ENCODE assay signal across 19 cellular contexts in the genomic region with DNA sequence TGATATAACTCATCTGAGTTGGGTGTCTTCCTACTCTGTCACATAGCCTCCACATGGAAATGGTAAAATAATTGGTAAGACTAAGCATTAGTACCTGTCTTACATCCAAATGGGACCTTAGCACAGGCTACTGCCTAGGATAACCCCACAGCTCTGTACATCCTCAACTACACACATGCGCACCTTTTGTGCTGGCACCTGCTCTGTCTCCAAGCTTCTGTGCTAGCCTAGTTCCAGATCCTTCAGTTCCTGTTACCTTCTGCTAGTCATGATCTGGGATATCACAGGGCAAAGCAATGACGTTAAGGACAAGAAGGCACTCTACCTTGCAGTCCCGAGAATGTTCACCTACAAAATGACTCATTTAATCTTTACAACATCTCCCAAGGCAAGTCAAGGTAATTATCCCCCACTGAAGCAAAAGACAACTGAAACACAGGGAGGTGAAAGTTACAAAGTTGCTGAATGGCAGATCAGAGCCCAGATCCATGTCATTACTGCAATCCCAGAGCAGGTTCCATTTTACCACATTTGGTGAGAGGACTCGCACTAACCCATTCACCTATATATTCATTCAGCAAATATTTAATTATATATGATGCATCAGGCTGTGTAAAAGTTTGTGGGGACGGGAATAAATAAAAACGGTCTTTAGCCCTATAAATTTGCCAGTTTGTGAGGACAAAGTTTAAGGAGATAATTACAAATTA.
A peak's percentile ranks its signal among the peaks of the same experiment; 100 is the strongest.
DNase-seq lines count a peak whose midpoint lies in the region; TF ChIP-seq lines count a peak whose summit lies in the region.
"Had no signal": no experiment of that assay in that cellular context is flagged by ENCODE, and none has a peak within 500 bp of the region (broad histone marks: within the 10 kb centered on the region; RNA-seq: fewer than 3 reads in every experiment).

No MANE protein-coding gene starts in this region.

- intact Hi-C loops in PC-9 (cut with micrococcal nuclease; ENCODE audit: unreplicated experiment): no loop called here

- BruUV-seq in PC-9 (replicated peaks; lab: Mats Ljungman, UMichigan): no TSS peak

- H3K79me2 ChIP-seq in PC-9 (ENCODE audit: low read depth) (peaks cover 20% of the 10 kb centered on the region), hepatocyte (peaks cover 22% of the 10 kb centered on the region), trophoblast cell (ENCODE audit: control insufficient read depth, insufficient read depth, low read length, poor library complexity) (no peaks in the 10 kb centered on the region)

- TF ChIP-seq CTCF in HEK293 (tag by site-specific recombination; IDR thresholded peaks at IDR 0.05) (no peak), PC-9 (conservative IDR thresholded peaks at IDR 0.05) (no peak), hepatocyte (IDR thresholded peaks at IDR 0.05; ENCODE audit: poor library complexity) (no peak)

- no peak overlapping the region for H2AFZ ChIP-seq in PC-9
- H2AFZ ChIP-seq in hepatocyte: no peak overlapping the region
- H2AFZ ChIP-seq in trophoblast cell (ENCODE audit: insufficient read depth, low read length, poor library complexity): no peak overlapping the region

- H2BK120ac ChIP-seq in trophoblast cell (ENCODE audit: insufficient read depth, low read length, poor library complexity): no peak overlapping the region

- H3K9ac ChIP-seq in trophoblast cell (ENCODE audit: low read length): no peak overlapping the region

- H3K4me1 ChIP-seq in HEK293 (ENCODE audit: control insufficient read depth, insufficient read depth, low read length): no peaks in the 10 kb centered on the region
- H3K4me1 ChIP-seq in PC-9 (replicated peaks; ENCODE audit: insufficient read depth): peaks cover 25% of the 10 kb centered on the region
- H3K4me1 ChIP-seq in hepatocyte (ENCODE audit: insufficient read depth): no peaks in the 10 kb centered on the region
- peaks cover 2 to 17% of the 10 kb centered on the region in 2 experiments for H3K4me1 ChIP-seq in trophoblast cell (ENCODE audit: control insufficient read depth in 1 of 2, insufficient read depth in 2 of 2, low read length in 2 of 2)
- H3K4me1 ChIP-seq: BE2C, Peyer's patch, SJCRH30 had no signal

- no peak overlapping the region for H2AK5ac ChIP-seq in trophoblast cell (ENCODE audit: low read length)

- no peak overlapping the region for H2BK5ac ChIP-seq in trophoblast cell (ENCODE audit: low read depth, low read length, poor library complexity)

- no peak overlapping the region for H3K4me3 ChIP-seq in HEK293 (ENCODE audit: low read depth, low read length)
- no peak overlapping the region; the same call in 1 of the 2 replicates for H3K4me3 ChIP-seq in PC-9
- H3K4me3 ChIP-seq in hepatocyte: no peak overlapping the region
- no peak overlapping the region for H3K4me3 ChIP-seq in trophoblast cell (ENCODE audit: low read depth, low read length)
- H3K4me3 ChIP-seq: Peyer's patch, SJCRH30 had no signal

- H3K4me2 ChIP-seq in PC-9: peak overlapping the region; percentile 48
- H3K4me2 ChIP-seq in hepatocyte: peak overlapping the region; percentile 3
- H3K4me2 ChIP-seq in trophoblast cell (ENCODE audit: low read length): no peak overlapping the region

- peak in 1 of 2 experiments; percentile 92 for DNase-seq in PC-9
- peak; percentile 41 for DNase-seq in hepatocyte (ENCODE audit: low spot score)
- DNase-seq in trophoblast cell: peak; percentile 50 to 78
- no peak for DNase-seq in activated CD4-positive, CD25-positive, alpha-beta regulatory T cell treated with anti-CD3 and anti-CD28 coated beads, Interleukin-2, amount 50 U/mL, for 72 hours
- DNase-seq in hepatic stellate cell (ENCODE audit: low spot score): no peak
- no peak for DNase-seq in H4 (ENCODE audit: low spot score)
- no peak for DNase-seq in DMS114 treated with DMSO at 0.1 percent for 48 hours (lab: John Stamatoyannopoulos, UW; ENCODE audit: unreplicated experiment)
- DNase-seq: BE2C, COR-L47, GF-D8, KG1, NCI-H1105, NCI-H2029 treated with DMSO at 0.1 percent for 48 hours, NCI-H226, NCI-H510A treated with DMSO at 0.1 percent for 48 hours, NCI-H748 treated with DMSO at 0.1 percent for 48 hours, Peyer's patch, SJCRH30 had no signal

- no peak overlapping the region for H4K12ac ChIP-seq in trophoblast cell (ENCODE audit: low read depth, low read length)

- H2BK12ac ChIP-seq in trophoblast cell (ENCODE audit: low read length): no peak overlapping the region

- no peak overlapping the region for H3K23ac ChIP-seq in trophoblast cell (ENCODE audit: low read length)

- H4K20me1 ChIP-seq in PC-9 (ENCODE audit: insufficient read depth) (no peaks in the 10 kb centered on the region), hepatocyte (ENCODE audit: insufficient read depth, poor library complexity, severe bottlenecking) (no peaks in the 10 kb centered on the region)

- POLR2A ChIA-PET in HEK293 (lab: Yijun Ruan, JAX): no interaction called here
- POLR2A ChIA-PET in PC-9 (lab: Charles Lee; ENCODE audit: unreplicated experiment): no interaction called here

- no peak overlapping the region for H4K8ac ChIP-seq in trophoblast cell (ENCODE audit: low read depth, low read length)

- H3K4ac ChIP-seq in trophoblast cell (ENCODE audit: low read depth, low read length): no peak overlapping the region

- no peak overlapping the region for H4K91ac ChIP-seq in trophoblast cell (ENCODE audit: low read depth, low read length)

- H3K27me3 ChIP-seq in PC-9 (ENCODE audit: insufficient read depth, low read depth) (no peaks in the 10 kb centered on the region), hepatocyte (no peaks in the 10 kb centered on the region), trophoblast cell (ENCODE audit: insufficient read depth, low read length) (no peaks in the 10 kb centered on the region)
- H3K27me3 ChIP-seq: BE2C, Peyer's patch, SJCRH30 had no signal

- H3K36me3 ChIP-seq in HEK293 (ENCODE audit: control insufficient read depth in 2 of 2, insufficient read depth in 1 of 2, low read length in 2 of 2): no peaks in the 10 kb centered on the region
- H3K36me3 ChIP-seq in PC-9 (ENCODE audit: low read depth): no peaks in the 10 kb centered on the region
- H3K36me3 ChIP-seq in hepatocyte (replicated peaks; ENCODE audit: insufficient read depth, low read depth): no peaks in the 10 kb centered on the region
- H3K36me3 ChIP-seq in trophoblast cell (ENCODE audit: control insufficient read depth in 1 of 2, insufficient read depth in 2 of 2, low read length in 2 of 2): no peaks in the 10 kb centered on the region
- H3K36me3 ChIP-seq: BE2C, Peyer's patch, SJCRH30 had no signal

- no peak overlapping the region for H3K27ac ChIP-seq in HEK293 (ENCODE audit: extremely low read depth, low read depth, low read length)
- H3K27ac ChIP-seq in PC-9: peak overlapping the region; percentile 48
- no peak overlapping the region for H3K27ac ChIP-seq in hepatocyte
- H3K27ac ChIP-seq in trophoblast cell (ENCODE audit: low read depth, low read length): no peak overlapping the region
- H3K27ac ChIP-seq: Peyer's patch, SJCRH30 had no signal

- no peaks in the 10 kb centered on the region for H3K9me2 ChIP-seq in PC-9 (ENCODE audit: insufficient read depth)
- H3K9me2 ChIP-seq in hepatocyte (replicated peaks; ENCODE audit: insufficient read depth): no peaks in the 10 kb centered on the region

- 57% methylated on average over 6 of the region's 6 CpGs for WGBS in hepatocyte (ENCODE audit: low lambda C conversion rate, missing lambda C conversion rate)
- WGBS in trophoblast cell (ENCODE audit: extremely low coverage, insufficient coverage, insufficient read length): no CpG with 5 or more reads among the region's 6 CpGs

- no peaks in the 10 kb centered on the region for H3K79me1 ChIP-seq in trophoblast cell (ENCODE audit: low read length)

- no peak overlapping the region for H3K14ac ChIP-seq in trophoblast cell (ENCODE audit: low read length)

- H3K9me3 ChIP-seq in HEK293 (ENCODE audit: control insufficient read depth, insufficient read depth, low read depth, low read length) (no peaks in the 10 kb centered on the region), PC-9 (ENCODE audit: insufficient read depth, low read depth) (0 out of 2 replicates have a peak, but pooled peaks cover 4% of the 10 kb centered on the region), hepatocyte (ENCODE audit: low read depth) (no peaks in the 10 kb centered on the region), trophoblast cell (ENCODE audit: insufficient read depth, low read depth, low read length) (no peaks in the 10 kb centered on the region)
- H3K9me3 ChIP-seq: BE2C, Peyer's patch, SJCRH30 had no signal

- CTCF ChIA-PET in HEK293 (lab: Yijun Ruan, JAX): no interaction called here
- CTCF ChIA-PET in PC-9 (lab: Charles Lee): no interaction called here

- peaks cover 5% of the 10 kb centered on the region for H3F3A ChIP-seq in PC-9 (ENCODE audit: insufficient read depth, low read depth)

- H3K18ac ChIP-seq in trophoblast cell (ENCODE audit: low read length): no peak overlapping the region

TF ChIP-seq in HEK293, 187 proteins besides CTCF, POLR2A, EP300 and RAD21:
- TF ChIP-seq ZNF600 (tag by site-specific recombination; IDR thresholded peaks at IDR 0.05) (peak; percentile 43; the same call in 1 of the 2 replicates), GLIS1 (tag by site-specific recombination; IDR thresholded peaks at IDR 0.05) (peak; percentile 71)
- TF ChIP-seq, protein P1, sequence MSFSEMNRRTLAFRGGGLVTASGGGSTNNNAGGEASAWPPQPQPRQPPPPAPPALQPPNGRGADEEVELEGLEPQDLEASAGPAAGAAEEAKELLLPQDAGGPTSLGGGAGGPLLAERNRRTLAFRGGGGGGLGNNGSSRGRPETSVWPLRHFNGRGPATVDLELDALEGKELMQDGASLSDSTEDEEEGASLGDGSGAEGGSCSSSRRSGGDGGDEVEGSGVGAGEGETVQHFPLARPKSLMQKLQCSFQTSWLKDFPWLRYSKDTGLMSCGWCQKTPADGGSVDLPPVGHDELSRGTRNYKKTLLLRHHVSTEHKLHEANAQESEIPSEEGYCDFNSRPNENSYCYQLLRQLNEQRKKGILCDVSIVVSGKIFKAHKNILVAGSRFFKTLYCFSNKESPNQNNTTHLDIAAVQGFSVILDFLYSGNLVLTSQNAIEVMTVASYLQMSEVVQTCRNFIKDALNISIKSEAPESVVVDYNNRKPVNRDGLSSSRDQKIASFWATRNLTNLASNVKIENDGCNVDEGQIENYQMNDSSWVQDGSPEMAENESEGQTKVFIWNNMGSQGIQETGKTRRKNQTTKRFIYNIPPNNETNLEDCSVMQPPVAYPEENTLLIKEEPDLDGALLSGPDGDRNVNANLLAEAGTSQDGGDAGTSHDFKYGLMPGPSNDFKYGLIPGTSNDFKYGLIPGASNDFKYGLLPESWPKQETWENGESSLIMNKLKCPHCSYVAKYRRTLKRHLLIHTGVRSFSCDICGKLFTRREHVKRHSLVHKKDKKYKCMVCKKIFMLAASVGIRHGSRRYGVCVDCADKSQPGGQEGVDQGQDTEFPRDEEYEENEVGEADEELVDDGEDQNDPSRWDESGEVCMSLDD (tag by site-specific recombination; IDR thresholded peaks at IDR 0.05): no peak
TF ChIP-seq in HEK293: peak in this region for 2.

Comparison
In these comparisons a context has a peak if more than half of its experiments do, and no peak if none do; other contexts are left out.
1. DNase-seq: peak in hepatocyte (single experiment) and trophoblast cell (2 of 2); none in activated CD4-positive, CD25-positive, alpha-beta regulatory T cell treated with anti-CD3 and anti-CD28 coated beads, Interleukin-2, amount 50 U/mL, for 72 hours (single experiment), hepatic stellate cell (single experiment), H4 (single experiment) and DMS114 treated with DMSO at 0.1 percent for 48 hours (single experiment).